Comparison of ENCODE assay signal across 10 cellular contexts in the genomic region with DNA sequence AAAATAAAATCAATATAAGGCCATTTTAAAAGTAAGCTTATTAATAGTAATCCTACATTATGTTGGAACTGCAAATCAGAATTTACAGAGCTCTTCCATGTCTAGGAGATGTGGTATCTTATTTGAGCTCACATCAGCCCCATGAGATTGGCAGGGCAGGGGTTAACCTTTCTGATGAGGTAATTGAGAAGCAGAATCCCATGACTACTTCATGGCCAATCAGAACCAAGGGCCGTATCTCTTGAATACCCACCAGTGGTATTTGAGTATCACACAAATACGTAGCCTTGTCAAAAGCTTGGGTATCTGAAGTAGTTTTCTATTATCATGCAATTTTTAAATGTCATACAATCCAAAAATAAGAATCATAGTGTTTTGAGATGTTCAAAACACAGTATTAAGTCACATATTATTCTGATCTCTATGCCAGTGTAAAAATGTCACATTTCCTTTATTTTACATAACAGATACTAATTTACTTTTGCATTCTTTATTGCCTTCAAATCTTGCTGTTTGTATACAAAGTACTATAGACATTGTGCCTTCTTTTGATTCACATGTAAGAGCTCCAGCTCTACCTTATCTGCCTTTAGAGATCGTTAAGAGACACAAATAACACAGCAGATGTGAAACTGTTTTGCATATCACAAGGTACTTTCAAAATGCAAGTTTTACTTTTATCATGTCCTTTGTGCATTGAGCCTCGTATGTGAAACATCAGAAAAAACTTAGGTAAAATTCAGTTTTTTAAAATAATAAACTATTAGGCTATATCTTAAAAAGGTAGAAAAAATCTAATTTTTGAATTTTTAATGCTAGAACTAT.
DNase-seq lines count a peak whose midpoint lies in the region; ATAC-seq and TF ChIP-seq lines count a peak whose summit lies in the region.
"Had no signal": no experiment of that assay in that cellular context is flagged by ENCODE, and none has a peak within 500 bp of the region (broad histone marks: within the 10 kb centered on the region; RNA-seq: fewer than 3 reads in every experiment).

No MANE protein-coding gene starts in this region.

- DNase-seq in GM10248 (ENCODE audit: extremely low spot score), result peak; percentile 46
- DNase-seq in NCI-H526 (lab: John Stamatoyannopoulos, UW), result peak; percentile 11 to 45
- DNase-seq in MCF 10A (ENCODE audit: unreplicated experiment), result no peak
- DNase-seq in CD4-positive, alpha-beta T cell, result no peak
- no peak for DNase-seq in NCI-H1092 treated with DMSO at 0.1 percent for 48 hours (lab: John Stamatoyannopoulos, UW)
- DNase-seq in activated CD8-positive, alpha-beta memory T cell treated with anti-CD3 and anti-CD28 coated beads, Interleukin-2, amount 50 U/mL, for 4 hours, result no peak
- DNase-seq: lower lobe of right lung, psoas muscle had no signal

- no peaks in the 10 kb centered on the region for H3K9me3 ChIP-seq in CD4-positive, alpha-beta T cell (ENCODE audit: control insufficient read depth, low read length)
- H3K9me3 ChIP-seq: lower lobe of right lung, psoas muscle had no signal

- no peaks in the 10 kb centered on the region for H3K27me3 ChIP-seq in CD4-positive, alpha-beta T cell (ENCODE audit: control insufficient read depth, insufficient read depth, low read length)

- no peaks in the 10 kb centered on the region for H3K27me3 Mint-ChIP-seq in MCF 10A (ENCODE audit: insufficient read depth, unreplicated experiment)
- no peaks in the 10 kb centered on the region for H3K27me3 Mint-ChIP-seq in CD4-positive, alpha-beta T cell

- CTCF ChIA-PET in GM10248 (lab: Yijun Ruan, JAX), result interaction anchor here (1.4 to 4.0 kb wide), 4 partner anchors 9 to 12 kb away, joined by 3 to 21 read pairs (median 7); no protein-coding TSS in a partner anchor
- CTCF ChIA-PET in MCF 10A (lab: Yijun Ruan, JAX), result interaction anchor here (0.9 to 1.5 kb wide), 2 partner anchors 9 to 51 kb away, joined by 3 read pairs; no protein-coding TSS in a partner anchor
- CTCF ChIA-PET in CD4-positive, alpha-beta T cell (lab: Charles Lee), result no interaction called here

- H3K27ac Mint-ChIP-seq in MCF 10A (ENCODE audit: low read depth, unreplicated experiment), result no peak overlapping the region
- no peak overlapping the region for H3K27ac Mint-ChIP-seq in CD4-positive, alpha-beta T cell

- H3K9me3 Mint-ChIP-seq in MCF 10A (ENCODE audit: unreplicated experiment), result no peaks in the 10 kb centered on the region
- H3K9me3 Mint-ChIP-seq in CD4-positive, alpha-beta T cell, result no peaks in the 10 kb centered on the region

- POLR2A ChIA-PET in GM10248 (lab: Yijun Ruan, JAX), result no interaction called here
- POLR2A ChIA-PET in MCF 10A (lab: Yijun Ruan, JAX), result interaction anchor here (0.5 to 1.3 kb wide), 4 partner anchors 14 to 79 kb away, joined by 3 read pairs; no protein-coding TSS in a partner anchor
- POLR2A ChIA-PET in CD4-positive, alpha-beta T cell (lab: Charles Lee), result no interaction called here

- no peak overlapping the region for H3K4me3 Mint-ChIP-seq in MCF 10A (ENCODE audit: unreplicated experiment)
- no peak overlapping the region for H3K4me3 Mint-ChIP-seq in CD4-positive, alpha-beta T cell

- no peaks in the 10 kb centered on the region for H3K36me3 Mint-ChIP-seq in MCF 10A (ENCODE audit: insufficient read depth, unreplicated experiment)
- no peaks in the 10 kb centered on the region for H3K36me3 Mint-ChIP-seq in CD4-positive, alpha-beta T cell (ENCODE audit: low read depth)

- TF ChIP-seq CTCF in GM10248 (IDR thresholded peaks at IDR 0.05; ENCODE audit: control extremely low read depth, extremely low read depth, low read depth, missing control alignments) (no peak), MCF 10A (IDR thresholded peaks at IDR 0.05; ENCODE audit: unreplicated experiment) (no peak)
- TF ChIP-seq CTCF in CD4-positive, alpha-beta T cell (IDR thresholded peaks at IDR 0.05), result no peak

- H3K27ac ChIP-seq in CD4-positive, alpha-beta T cell (ENCODE audit: low read depth, low read length), result no peak overlapping the region
- H3K27ac ChIP-seq: lower lobe of right lung, psoas muscle had no signal

- no peaks in the 10 kb centered on the region for H3K4me1 Mint-ChIP-seq in MCF 10A (ENCODE audit: insufficient read depth, unreplicated experiment)
- H3K4me1 Mint-ChIP-seq in CD4-positive, alpha-beta T cell (ENCODE audit: low read depth), result no peaks in the 10 kb centered on the region

- intact Hi-C loops in MCF 10A (cut with micrococcal nuclease), result no loop called here
- intact Hi-C loops in CD4-positive, alpha-beta T cell (cut with DNase I, micrococcal nuclease), result no loop called here

- BruUV-seq in MCF 10A (replicated peaks; lab: Mats Ljungman, UMichigan), result no TSS peak

- ATAC-seq in GM19397 (IDR thresholded peaks at IDR 0.05; ENCODE audit: unreplicated experiment) (peak; percentile 67), HG02885 (IDR thresholded peaks at IDR 0.05; ENCODE audit: poor library complexity, unreplicated experiment) (peak; percentile 76)
- no peak for ATAC-seq in CD4-positive, alpha-beta T cell (ENCODE audit: poor library complexity)
- ATAC-seq: lower lobe of right lung, psoas muscle had no signal

Comparison
In these comparisons a context has a peak if more than half of its experiments do, and no peak if none do; other contexts are left out.
1. DNase-seq: peak in GM10248 (single experiment) and NCI-H526 (2 of 2); none in MCF 10A (single experiment), CD4-positive, alpha-beta T cell (0 of 10), NCI-H1092 treated with DMSO at 0.1 percent for 48 hours (single experiment) and activated CD8-positive, alpha-beta memory T cell treated with anti-CD3 and anti-CD28 coated beads, Interleukin-2, amount 50 U/mL, for 4 hours (single experiment).